In genomic region chr17:43104665-43105064, GRCh38 we compare ENCODE assay signal across 2 cellular contexts.
TF ChIP-seq lines count a peak whose summit lies in the region.

No MANE protein-coding gene starts in this region.

TF ChIP-seq in A549, 52 proteins besides CTCF, POLR2A, EP300 and RAD21:
- TF ChIP-seq RNF2 (IDR thresholded peaks at IDR 0.05; ENCODE audit: borderline replicate concordance, low read depth) (no peak), FOXS1 (CRISPR knock-in tag; IDR thresholded peaks at IDR 0.05) (no peak), ESRRA (IDR thresholded peaks at IDR 0.05; ENCODE audit: borderline replicate concordance, low read length) (no peak), HMGXB4 (CRISPR knock-in tag; IDR thresholded peaks at IDR 0.05; ENCODE audit: borderline replicate concordance) (no peak), PBX3 (IDR thresholded peaks at IDR 0.05) (no peak), ZC3H11A (IDR thresholded peaks at IDR 0.05) (no peak), EHMT2 (IDR thresholded peaks at IDR 0.05; ENCODE audit: low read depth) (no peak)

TF ChIP-seq in GM12878, 131 proteins besides CTCF, POLR2A, EP300 and RAD21:
- no peak for TF ChIP-seq MLLT1 (IDR thresholded peaks at IDR 0.05)
- TF ChIP-seq FOS (IDR thresholded peaks at IDR 0.05; ENCODE audit: borderline replicate concordance, extremely low read depth, insufficient read length), result no peak
- TF ChIP-seq STAT3 (IDR thresholded peaks at IDR 0.05; ENCODE audit: low read depth, low read length), result no peak
TF ChIP-seq in GM12878: peak in this region for 0.
